Comparison of ENCODE assay signal across 8 cellular contexts in genomic region chr17:76354317-76354729, GRCh38. TPM values are rescaled to one million over a fixed set of nuclear protein-coding genes. Genes with fewer than 3 reads are reported as not detected.
DNase-seq lines count a peak whose midpoint lies in the region; ATAC-seq and TF ChIP-seq lines count a peak whose summit lies in the region.

No MANE protein-coding gene starts in this region.

- CTCF ChIA-PET in MCF 10A (lab: Yijun Ruan, JAX), result interaction anchor here (0.6 to 2.6 kb wide), 8 partner anchors 7 to 304 kb away, joined by 3 to 20 read pairs (median 4); partner anchors contain the start of genes QRICH2 and SPHK1

- no peak for ATAC-seq in stimulated activated naive CD8-positive, alpha-beta T cell treated with anti-CD3 and anti-CD28 coated beads, Interleukin-15, Interleukin-2, amounts not matched to agents 100 U/mL and 50 U/mL, for 24 hours
- ATAC-seq in memory B cell (ENCODE audit: low read depth) (no peak), aorta (ENCODE audit: low FRiP score) (no peak), HG03520 (IDR thresholded peaks at IDR 0.05; ENCODE audit: unreplicated experiment) (no peak)

- H3K27me3 ChIP-seq in aorta (ENCODE audit: control insufficient read depth in 1 of 2, insufficient read depth in 2 of 2, low read length in 1 of 2), result peaks cover 0 to 2% of the 10 kb centered on the region in 2 donors

- no peak for DNase-seq in stimulated activated naive CD8-positive, alpha-beta T cell treated with anti-CD3 and anti-CD28 coated beads, Interleukin-15, Interleukin-2, amounts not matched to agents 100 U/mL and 50 U/mL, for 24 hours
- DNase-seq in MCF 10A (ENCODE audit: unreplicated experiment) (no peak), memory B cell (ENCODE audit: low spot score in 2 of 2) (no peak), aorta (peak in 1 of 2 donors; percentile 12), DMS53 treated with DMSO at 0.1 percent for 48 hours (lab: John Stamatoyannopoulos, UW; ENCODE audit: unreplicated experiment) (no peak), DMS79 treated with DMSO at 0.1 percent for 48 hours (lab: John Stamatoyannopoulos, UW) (no peak)

- H3K27me3 Mint-ChIP-seq in stimulated activated naive CD8-positive, alpha-beta T cell treated with anti-CD3 and anti-CD28 coated beads, Interleukin-15, Interleukin-2, amounts not matched to agents 100 ng/mL and 50 ng/mL, for 24 hours, result no peaks in the 10 kb centered on the region
- no peaks in the 10 kb centered on the region for H3K27me3 Mint-ChIP-seq in MCF 10A (ENCODE audit: insufficient read depth, unreplicated experiment)
- H3K27me3 Mint-ChIP-seq in memory B cell, result no peaks in the 10 kb centered on the region

- BruUV-seq in MCF 10A (replicated peaks; lab: Mats Ljungman, UMichigan), result no TSS peak

- H3K4me3 Mint-ChIP-seq in stimulated activated naive CD8-positive, alpha-beta T cell treated with anti-CD3 and anti-CD28 coated beads, Interleukin-15, Interleukin-2, amounts not matched to agents 100 ng/mL and 50 ng/mL, for 24 hours, result peak overlapping the region; percentile 95
- peak overlapping the region; percentile 95 for H3K4me3 Mint-ChIP-seq in MCF 10A (ENCODE audit: unreplicated experiment)
- H3K4me3 Mint-ChIP-seq in memory B cell, result peak overlapping the region; percentile 94

- H3K27ac ChIP-seq in aorta (ENCODE audit: low read depth in 1 of 2, low read length in 2 of 2), result no peak overlapping the region

- no peaks in the 10 kb centered on the region for H3K9me3 ChIP-seq in aorta (ENCODE audit: control insufficient read depth, low read length)

- no peaks in the 10 kb centered on the region for H3K4me1 ChIP-seq in aorta (ENCODE audit: control insufficient read depth in 1 of 2, insufficient read depth in 2 of 2, low read length in 2 of 2)

- H3K36me3 ChIP-seq in aorta (ENCODE audit: control insufficient read depth in 1 of 2, insufficient read depth in 2 of 2, low read length in 1 of 2), result no peaks in the 10 kb centered on the region

- intact Hi-C loops in MCF 10A (cut with micrococcal nuclease), result no loop called here
- intact Hi-C loops in aorta (cut with DNase I), result loop anchor here (5.0 to 10.0 kb wide), 2 partner anchors 33 to 50 kb away; partner anchors contain the start of gene QRICH2 (in 1 of the 2)

- POLR2A ChIA-PET in MCF 10A (lab: Yijun Ruan, JAX), result interaction anchor here (0.7 to 3.6 kb wide), 17 partner anchors 8 to 355 kb away, joined by 3 to 49 read pairs (median 8); partner anchors contain the start of genes RHBDF2, SPHK1 and UBALD2

- TF ChIP-seq CTCF in MCF 10A (IDR thresholded peaks at IDR 0.05; ENCODE audit: unreplicated experiment), result no peak

- H3K9me3 Mint-ChIP-seq in stimulated activated naive CD8-positive, alpha-beta T cell treated with anti-CD3 and anti-CD28 coated beads, Interleukin-15, Interleukin-2, amounts not matched to agents 100 ng/mL and 50 ng/mL, for 24 hours, result no peaks in the 10 kb centered on the region
- H3K9me3 Mint-ChIP-seq in MCF 10A (ENCODE audit: unreplicated experiment) (no peaks in the 10 kb centered on the region), memory B cell (no peaks in the 10 kb centered on the region)

- H3K36me3 Mint-ChIP-seq in stimulated activated naive CD8-positive, alpha-beta T cell treated with anti-CD3 and anti-CD28 coated beads, Interleukin-15, Interleukin-2, amounts not matched to agents 100 ng/mL and 50 ng/mL, for 24 hours (ENCODE audit: low read depth), result peaks cover 5% of the 10 kb centered on the region
- H3K36me3 Mint-ChIP-seq in MCF 10A (ENCODE audit: insufficient read depth, unreplicated experiment) (no peaks in the 10 kb centered on the region), memory B cell (no peaks in the 10 kb centered on the region)

- 0 to 1% methylated on average over 18 of the region's 18 CpGs for WGBS in aorta, 2 donors

- H3K27ac Mint-ChIP-seq in stimulated activated naive CD8-positive, alpha-beta T cell treated with anti-CD3 and anti-CD28 coated beads, Interleukin-15, Interleukin-2, amounts not matched to agents 100 ng/mL and 50 ng/mL, for 24 hours, result peak overlapping the region; percentile 100
- H3K27ac Mint-ChIP-seq in MCF 10A (ENCODE audit: low read depth, unreplicated experiment), result peak overlapping the region; percentile 98
- peak overlapping the region; percentile 88 for H3K27ac Mint-ChIP-seq in memory B cell

- H3K4me1 Mint-ChIP-seq in stimulated activated naive CD8-positive, alpha-beta T cell treated with anti-CD3 and anti-CD28 coated beads, Interleukin-15, Interleukin-2, amounts not matched to agents 100 ng/mL and 50 ng/mL, for 24 hours (ENCODE audit: low read depth), result peaks cover 24% of the 10 kb centered on the region
- H3K4me1 Mint-ChIP-seq in MCF 10A (ENCODE audit: insufficient read depth, unreplicated experiment) (peaks cover 8% of the 10 kb centered on the region), memory B cell (peaks cover 17% of the 10 kb centered on the region)

- H3K4me3 ChIP-seq in aorta (ENCODE audit: low read length in 2 of 2), result peak overlapping the region; percentile 59 to 80

RNA-seq across cellular contexts. Expression of gene PRPSAP1, which starts 0.6 kb away (rescaled TPM):
- total RNA-seq in MCF 10A (2022) (25.9 and 42.3 TPM in 2 replicates), aorta (10 to 100 TPM; 47.2 to 64.4 TPM)
- polyA plus RNA-seq in aorta, result 10 to 100 TPM; 29.7 to 45.2 TPM

RNA-seq across cellular contexts. Expression of gene SPHK1, which starts 30.1 kb away (rescaled TPM):
- total RNA-seq in MCF 10A (2022) (7.1 and 12.6 TPM in 2 replicates), aorta (10 to 100 TPM; 22.2 to 24.5 TPM)
- polyA plus RNA-seq in aorta, result 10 to 100 TPM in 1 of 2 donors, 1 to 10 TPM in 1; 8.6 to 13.9 TPM

RNA-seq across cellular contexts. Expression of gene QRICH2, which starts 46.2 kb away (rescaled TPM):
- total RNA-seq in MCF 10A (2022) (0.56 and 3.2 TPM in 2 replicates), aorta (1 to 10 TPM; 3.4 to 4.2 TPM)
- polyA plus RNA-seq in aorta, result 10 to 100 TPM in 1 of 2 donors, 1 to 10 TPM in 1; 1.4 to 12.8 TPM
